Comparison of ENCODE assay signal across 1 cellular context in genomic region chr16:21703156-21703555, GRCh38.
TF ChIP-seq lines count a peak whose summit lies in the region.

No MANE protein-coding gene starts in this region.

TF ChIP-seq in HEK293, 187 proteins besides CTCF, POLR2A, EP300 and RAD21:
- TF ChIP-seq ZNF629 (tag by site-specific recombination; IDR thresholded peaks at IDR 0.05) (peak; percentile 53), ZNF837 (tag by site-specific recombination; IDR thresholded peaks at IDR 0.05) (no peak), ATF2 (tag by site-specific recombination; IDR thresholded peaks at IDR 0.05; ENCODE audit: low read depth) (peak; percentile 84), ZNF146 (tag by site-specific recombination; IDR thresholded peaks at IDR 0.05) (no peak), ZNF341 (tag by site-specific recombination; IDR thresholded peaks at IDR 0.05; ENCODE audit: low read depth) (no peak), ZNF404 (tag by site-specific recombination; IDR thresholded peaks at IDR 0.05) (no peak), ZBTB11 (tag by site-specific recombination; conservative IDR thresholded peaks at IDR 0.05; ENCODE audit: low read depth) (no peak), ZBTB21 (tag by site-specific recombination; IDR thresholded peaks at IDR 0.05) (peak; percentile 69), GLI4 (tag by site-specific recombination; IDR thresholded peaks at IDR 0.05) (no peak), ZNF157 (tag by site-specific recombination; IDR thresholded peaks at IDR 0.05) (no peak), ZNF677 (tag by site-specific recombination; IDR thresholded peaks at IDR 0.05) (no peak)
- TF ChIP-seq, protein P1, sequence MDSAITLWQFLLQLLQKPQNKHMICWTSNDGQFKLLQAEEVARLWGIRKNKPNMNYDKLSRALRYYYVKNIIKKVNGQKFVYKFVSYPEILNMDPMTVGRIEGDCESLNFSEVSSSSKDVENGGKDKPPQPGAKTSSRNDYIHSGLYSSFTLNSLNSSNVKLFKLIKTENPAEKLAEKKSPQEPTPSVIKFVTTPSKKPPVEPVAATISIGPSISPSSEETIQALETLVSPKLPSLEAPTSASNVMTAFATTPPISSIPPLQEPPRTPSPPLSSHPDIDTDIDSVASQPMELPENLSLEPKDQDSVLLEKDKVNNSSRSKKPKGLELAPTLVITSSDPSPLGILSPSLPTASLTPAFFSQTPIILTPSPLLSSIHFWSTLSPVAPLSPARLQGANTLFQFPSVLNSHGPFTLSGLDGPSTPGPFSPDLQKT (IDR thresholded peaks at IDR 0.05; ENCODE audit: borderline replicate concordance, low read depth, low read length), result no peak
- TF ChIP-seq, protein P2, sequence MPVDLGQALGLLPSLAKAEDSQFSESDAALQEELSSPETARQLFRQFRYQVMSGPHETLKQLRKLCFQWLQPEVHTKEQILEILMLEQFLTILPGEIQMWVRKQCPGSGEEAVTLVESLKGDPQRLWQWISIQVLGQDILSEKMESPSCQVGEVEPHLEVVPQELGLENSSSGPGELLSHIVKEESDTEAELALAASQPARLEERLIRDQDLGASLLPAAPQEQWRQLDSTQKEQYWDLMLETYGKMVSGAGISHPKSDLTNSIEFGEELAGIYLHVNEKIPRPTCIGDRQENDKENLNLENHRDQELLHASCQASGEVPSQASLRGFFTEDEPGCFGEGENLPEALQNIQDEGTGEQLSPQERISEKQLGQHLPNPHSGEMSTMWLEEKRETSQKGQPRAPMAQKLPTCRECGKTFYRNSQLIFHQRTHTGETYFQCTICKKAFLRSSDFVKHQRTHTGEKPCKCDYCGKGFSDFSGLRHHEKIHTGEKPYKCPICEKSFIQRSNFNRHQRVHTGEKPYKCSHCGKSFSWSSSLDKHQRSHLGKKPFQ (tag by site-specific recombination; IDR thresholded peaks at IDR 0.05), result no peak
- TF ChIP-seq, protein P3, sequence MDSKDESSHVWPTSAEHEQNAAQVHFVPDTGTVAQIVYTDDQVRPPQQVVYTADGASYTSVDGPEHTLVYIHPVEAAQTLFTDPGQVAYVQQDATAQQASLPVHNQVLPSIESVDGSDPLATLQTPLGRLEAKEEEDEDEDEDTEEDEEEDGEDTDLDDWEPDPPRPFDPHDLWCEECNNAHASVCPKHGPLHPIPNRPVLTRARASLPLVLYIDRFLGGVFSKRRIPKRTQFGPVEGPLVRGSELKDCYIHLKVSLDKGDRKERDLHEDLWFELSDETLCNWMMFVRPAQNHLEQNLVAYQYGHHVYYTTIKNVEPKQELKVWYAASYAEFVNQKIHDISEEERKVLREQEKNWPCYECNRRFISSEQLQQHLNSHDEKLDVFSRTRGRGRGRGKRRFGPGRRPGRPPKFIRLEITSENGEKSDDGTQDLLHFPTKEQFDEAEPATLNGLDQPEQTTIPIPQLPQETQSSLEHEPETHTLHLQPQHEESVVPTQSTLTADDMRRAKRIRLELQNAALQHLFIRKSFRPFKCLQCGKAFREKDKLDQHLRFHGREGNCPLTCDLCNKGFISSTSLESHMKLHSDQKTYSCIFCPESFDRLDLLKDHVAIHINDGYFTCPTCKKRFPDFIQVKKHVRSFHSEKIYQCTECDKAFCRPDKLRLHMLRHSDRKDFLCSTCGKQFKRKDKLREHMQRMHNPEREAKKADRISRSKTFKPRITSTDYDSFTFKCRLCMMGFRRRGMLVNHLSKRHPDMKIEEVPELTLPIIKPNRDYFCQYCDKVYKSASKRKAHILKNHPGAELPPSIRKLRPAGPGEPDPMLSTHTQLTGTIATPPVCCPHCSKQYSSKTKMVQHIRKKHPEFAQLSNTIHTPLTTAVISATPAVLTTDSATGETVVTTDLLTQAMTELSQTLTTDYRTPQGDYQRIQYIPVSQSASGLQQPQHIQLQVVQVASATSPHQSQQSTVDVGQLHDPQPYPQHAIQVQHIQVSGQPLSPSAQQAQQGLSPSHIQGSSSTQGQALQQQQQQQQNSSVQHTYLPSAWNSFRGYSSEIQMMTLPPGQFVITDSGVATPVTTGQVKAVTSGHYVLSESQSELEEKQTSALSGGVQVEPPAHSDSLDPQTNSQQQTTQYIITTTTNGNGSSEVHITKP (tag by site-specific recombination; IDR thresholded peaks at IDR 0.05), result peak; percentile 27; the same call in 1 of the 2 replicates
